In genomic region chr7:133295484-133295883, GRCh38 we compare ENCODE assay signal across 37 cellular contexts.
"Had no signal": no experiment of that assay in that cellular context is flagged by ENCODE, and none has a peak within 500 bp of the region (broad histone marks: within the 10 kb centered on the region; RNA-seq: fewer than 3 reads in every experiment).

No MANE protein-coding gene starts in this region.

- H3K27me3 ChIP-seq: ascending aorta, breast epithelium, cardiac muscle cell, esophagus squamous epithelium, heart left ventricle had no signal

- H3K9me3 Mint-ChIP-seq: activated B cell treated with CpG ODN at 0.5 μM for 24 hours; activated CD8-positive, alpha-beta T cell treated with anti-CD3 and anti-CD28 coated beads for 36 hours; activated naive CD4-positive, alpha-beta T cell treated with anti-CD3 and anti-CD28 coated beads, Interleukin-2, amount 10 ng/mL, durations not matched to agents 7 days and 5 days; activated naive CD4-positive, alpha-beta T cell treated with anti-CD3 and anti-CD28 coated beads, Interleukin-2, amount 50 U/mL, for 72 hours; activated naive CD8-positive, alpha-beta T cell treated with anti-CD3 and anti-CD28 coated beads, Interleukin-2, amount 10 ng/mL, durations not matched to agents 7 days and 5 days; activated T-cell treated with anti-CD3 and anti-CD28 coated beads, Interleukin-2, amount 50 U/mL, for 4 hours; activated T-helper 1 cell treated with anti-CD3 and anti-CD28 coated beads, Interleukin-12 subunit alpha, Interleukin-12 subunit beta, Interleukin-2, Interleukin-4 antibody, amounts not matched to agents 30 ng/mL and 10 ng/mL and 1 ng/mL, durations not matched to agents 14 hours and 24 hours and 36 hours; activated T-helper 2 cell treated with anti-CD3 and anti-CD28 coated beads, Interferon-gamma antibody, Interleukin-2, Interleukin-4, amounts not matched to agents 10 μg/mL and 5 μg/mL and 100 μg/mL, durations not matched to agents 14 hours and 24 hours and 36 hours; dendritic cell treated with granulocyte-macrophage colony-stimulating factor and Interleukin-4, amounts not matched to agents 40 ng/mL and 50 ng/mL, for 4 days; effector memory CD8-positive, alpha-beta T cell; T-helper 2 cell treated with Interferon-gamma antibody and Interleukin-4, amounts not matched to agents 5 μg/mL and 100 μg/mL, for 36 hours had no signal

- H3K27ac ChIP-seq: ascending aorta, breast epithelium, cardiac muscle cell, coronary artery, epithelial cell of prostate, esophagus squamous epithelium, heart left ventricle, WERI-Rb-1 had no signal

- H3K27ac Mint-ChIP-seq: activated B cell treated with CpG ODN at 0.5 μM for 24 hours; activated CD8-positive, alpha-beta T cell treated with anti-CD3 and anti-CD28 coated beads for 36 hours; activated naive CD4-positive, alpha-beta T cell treated with anti-CD3 and anti-CD28 coated beads, Interleukin-2, amount 10 ng/mL, durations not matched to agents 7 days and 5 days; activated naive CD4-positive, alpha-beta T cell treated with anti-CD3 and anti-CD28 coated beads, Interleukin-2, amount 50 U/mL, for 72 hours; activated naive CD8-positive, alpha-beta T cell treated with anti-CD3 and anti-CD28 coated beads, Interleukin-2, amount 10 ng/mL, durations not matched to agents 7 days and 5 days; activated T-helper 1 cell treated with anti-CD3 and anti-CD28 coated beads, Interleukin-12 subunit alpha, Interleukin-12 subunit beta, Interleukin-2, Interleukin-4 antibody, amounts not matched to agents 30 ng/mL and 10 ng/mL and 1 ng/mL, durations not matched to agents 14 hours and 24 hours and 36 hours; activated T-helper 2 cell treated with anti-CD3 and anti-CD28 coated beads, Interferon-gamma antibody, Interleukin-2, Interleukin-4, amounts not matched to agents 10 μg/mL and 5 μg/mL and 100 μg/mL, durations not matched to agents 14 hours and 24 hours and 36 hours; dendritic cell treated with granulocyte-macrophage colony-stimulating factor and Interleukin-4, amounts not matched to agents 40 ng/mL and 50 ng/mL, for 4 days; effector memory CD8-positive, alpha-beta T cell; T-helper 17 cell; T-helper 2 cell treated with Interferon-gamma antibody and Interleukin-4, amounts not matched to agents 5 μg/mL and 100 μg/mL, for 36 hours had no signal

- H3K4me3 ChIP-seq: ascending aorta, breast epithelium, cardiac muscle cell, coronary artery, esophagus squamous epithelium, heart left ventricle had no signal

- H3K4me1 ChIP-seq: ascending aorta, breast epithelium had no signal

- DNase-seq: activated B cell treated with CpG ODN at 0.5 μM for 24 hours; activated CD4-positive, alpha-beta T cell treated with anti-CD3 and anti-CD28 coated beads for 48 hours; activated CD4-positive, alpha-beta T cell treated with anti-CD3 and anti-CD28 coated beads, Interleukin-2, amount 50 U/mL, for 1 hour; activated CD4-positive, alpha-beta T cell treated with anti-CD3 and anti-CD28 coated beads, Interleukin-2, amount 50 U/mL, for 48 hours; activated CD8-positive, alpha-beta memory T cell treated with anti-CD3 and anti-CD28 coated beads for 24 hours; activated CD8-positive, alpha-beta T cell treated with anti-CD3 and anti-CD28 coated beads for 36 hours; activated gamma-delta T cell; activated naive CD4-positive, alpha-beta T cell; activated naive CD4-positive, alpha-beta T cell treated with anti-CD3 and anti-CD28 coated beads, Interleukin-2, amount 10 ng/mL, durations not matched to agents 7 days and 5 days; activated naive CD8-positive, alpha-beta T cell treated with anti-CD3 and anti-CD28 coated beads, Interleukin-2, amount 10 ng/mL, durations not matched to agents 7 days and 5 days; activated T-cell treated with anti-CD3 and anti-CD28 coated beads, Interleukin-2, amount 50 U/mL, for 4 hours; central memory CD4-positive, alpha-beta T cell; cerebellar nuclear complex; effector CD4-positive, alpha-beta T cell; effector memory CD8-positive, alpha-beta T cell; esophagus squamous epithelium; foreskin fibroblast; heart left ventricle; T-helper 1 cell; T-helper 17 cell; T1000; WERI-Rb-1 had no signal

- H3K36me3 ChIP-seq: breast epithelium, cardiac muscle cell had no signal

- H3K9me3 ChIP-seq: ascending aorta, breast epithelium, esophagus squamous epithelium, heart left ventricle had no signal

- H3K4me1 Mint-ChIP-seq: activated B cell treated with CpG ODN at 0.5 μM for 24 hours; activated naive CD4-positive, alpha-beta T cell treated with anti-CD3 and anti-CD28 coated beads, Interleukin-2, amount 10 ng/mL, durations not matched to agents 7 days and 5 days; activated naive CD8-positive, alpha-beta T cell treated with anti-CD3 and anti-CD28 coated beads, Interleukin-2, amount 10 ng/mL, durations not matched to agents 7 days and 5 days had no signal

- FAIRE-seq: endometrium, endothelial cell of umbilical vein, frontal cortex had no signal

- H3K27me3 Mint-ChIP-seq: activated B cell treated with CpG ODN at 0.5 μM for 24 hours; activated CD8-positive, alpha-beta T cell treated with anti-CD3 and anti-CD28 coated beads for 36 hours; activated naive CD4-positive, alpha-beta T cell treated with anti-CD3 and anti-CD28 coated beads, Interleukin-2, amount 10 ng/mL, durations not matched to agents 7 days and 5 days; activated naive CD8-positive, alpha-beta T cell treated with anti-CD3 and anti-CD28 coated beads, Interleukin-2, amount 10 ng/mL, durations not matched to agents 7 days and 5 days; brain; dendritic cell treated with granulocyte-macrophage colony-stimulating factor and Interleukin-4, amounts not matched to agents 40 ng/mL and 50 ng/mL, for 4 days; effector memory CD8-positive, alpha-beta T cell; T-helper 17 cell had no signal

- H3K4me3 Mint-ChIP-seq: activated B cell treated with CpG ODN at 0.5 μM for 24 hours; activated CD8-positive, alpha-beta T cell treated with anti-CD3 and anti-CD28 coated beads for 36 hours; activated naive CD4-positive, alpha-beta T cell treated with anti-CD3 and anti-CD28 coated beads, Interleukin-2, amount 10 ng/mL, durations not matched to agents 7 days and 5 days; activated naive CD8-positive, alpha-beta T cell treated with anti-CD3 and anti-CD28 coated beads, Interleukin-2, amount 10 ng/mL, durations not matched to agents 7 days and 5 days; activated T-cell treated with anti-CD3 and anti-CD28 coated beads, Interleukin-2, amount 50 U/mL, for 4 hours; activated T-helper 1 cell treated with anti-CD3 and anti-CD28 coated beads, Interleukin-12 subunit alpha, Interleukin-12 subunit beta, Interleukin-2, Interleukin-4 antibody, amounts not matched to agents 30 ng/mL and 10 ng/mL and 1 ng/mL, durations not matched to agents 14 hours and 24 hours and 36 hours; brain; dendritic cell treated with granulocyte-macrophage colony-stimulating factor and Interleukin-4, amounts not matched to agents 40 ng/mL and 50 ng/mL, for 4 days; effector memory CD8-positive, alpha-beta T cell; T-helper 17 cell; T-helper 2 cell treated with Interferon-gamma antibody and Interleukin-4, amounts not matched to agents 5 μg/mL and 100 μg/mL, for 36 hours had no signal

- ATAC-seq: activated CD4-positive, CD25-positive, alpha-beta regulatory T cell treated with anti-CD3 and anti-CD28 coated beads, Interleukin-2, amount 50 U/mL, for 24 hours; activated CD8-positive, alpha-beta T cell treated with anti-CD3 and anti-CD28 coated beads for 36 hours; activated naive CD4-positive, alpha-beta T cell treated with anti-CD3 and anti-CD28 coated beads, Interleukin-2, amount 50 U/mL, for 72 hours; activated T-cell treated with anti-CD3 and anti-CD28 coated beads, Interleukin-2, amount 50 U/mL, for 4 hours; effector memory CD8-positive, alpha-beta T cell; heart left ventricle; T-helper 17 cell had no signal
